6 cellular contexts compared by ENCODE assay signal in the genomic region with DNA sequence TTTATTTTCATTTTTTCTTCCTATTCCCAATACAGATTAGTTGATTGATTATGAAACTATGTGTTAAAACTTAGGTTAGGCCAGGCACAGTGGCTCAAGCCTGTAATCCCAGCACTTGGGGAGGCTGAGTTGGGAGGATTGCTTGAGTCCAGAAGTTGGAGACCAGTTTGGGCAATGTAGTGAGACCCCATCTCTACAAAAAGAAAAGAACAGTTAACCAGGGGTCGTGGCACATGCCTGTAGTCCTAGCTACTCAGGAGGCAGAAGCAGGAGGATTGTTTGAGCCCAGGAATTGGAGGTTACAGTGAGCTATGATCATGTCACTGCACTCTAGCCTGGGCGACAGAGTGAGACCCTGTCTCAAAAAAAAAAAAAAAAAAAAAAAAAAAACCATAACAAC. TPM values are rescaled to one million over a fixed set of nuclear protein-coding genes. Genes with fewer than 3 reads are reported as not detected.
A peak's percentile ranks its signal among the peaks of the same experiment; 100 is the strongest.
DNase-seq lines count a peak whose midpoint lies in the region; ATAC-seq, FAIRE-seq and TF ChIP-seq lines count a peak whose summit lies in the region.
"Not testable (repeated sequence)": the region's sequence is repeated elsewhere in the genome, so short reads cannot be mapped to it uniquely, and the experiment has no call there.

No MANE protein-coding gene starts in this region.

- not testable (repeated sequence) for DNase-seq in SK-N-MC (ENCODE audit: low read depth, low spot score); adipocyte (ENCODE audit: low read depth); HepG2 (ENCODE audit: low spot score); psoas muscle; stimulated activated naive B cell treated with anti-CD40 and anti-IgM and Interleukin-4, amounts not matched to agents 10 μg/mL and 1 μg/mL and 100 μg/mL, for 72 hours

- ATAC-seq in HepG2; stimulated activated naive B cell treated with anti-CD40 and anti-IgM and Interleukin-4, amounts not matched to agents 10 μg/mL and 1 μg/mL and 100 μg/mL, for 72 hours (replicated peaks): not testable (repeated sequence)
- peak in 2 of 4 donors; percentile 32 to 35 for ATAC-seq in psoas muscle

- H3K9me3 ChIP-seq in HEK293 (ENCODE audit: control insufficient read depth, insufficient read depth, low read depth, low read length); SK-N-MC (ENCODE audit: low read depth, low read length); adipocyte (ENCODE audit: control insufficient read depth, low read length); HepG2 (ENCODE audit: low read length); psoas muscle: not testable (repeated sequence)

- TF ChIP-seq RAD21 in HepG2 (CRISPR knock-in tag; IDR thresholded peaks at IDR 0.05) = not testable (repeated sequence)

- 100% methylated on average over 2 of the region's 2 CpGs for WGBS in HepG2 (ENCODE audit: low lambda C conversion rate)
- 83 to 98% (median 93%) methylated on average over 2 of the region's 2 CpGs for WGBS in psoas muscle, 3 donors

- H3K4me3 ChIP-seq in HEK293 (ENCODE audit: low read depth, low read length); SK-N-MC; adipocyte (ENCODE audit: low read length); HepG2 (replicated peaks in 1 of 3; ENCODE audit: insufficient read depth in 1 of 3, low read depth in 2 of 3, low read length in 3 of 3); psoas muscle: not testable (repeated sequence)

- not testable (repeated sequence) for H3K27me3 ChIP-seq in adipocyte (replicated peaks; ENCODE audit: control insufficient read depth, insufficient read depth, low read length); HepG2 (ENCODE audit: control insufficient read depth in 1 of 2, insufficient read depth in 2 of 2, low read length in 2 of 2); psoas muscle (ENCODE audit: insufficient read depth in 3 of 3, low read length in 2 of 3)

- not testable (repeated sequence) for H2AFZ ChIP-seq in HepG2 (ENCODE audit: low read length)

- not testable (repeated sequence) for H3K4me3 Mint-ChIP-seq in stimulated activated naive B cell treated with anti-CD40 and anti-IgM and Interleukin-4, amounts not matched to agents 10 μg/mL and 1 μg/mL and 100 μg/mL, for 72 hours

- in situ Hi-C loops in HepG2 (cut with HindIII; ENCODE audit: extremely low pct_ligation_motif_present, low pct_unique_long_range_greater_than_20kb) = not testable (repeated sequence)

- not testable (repeated sequence) for H4K20me1 ChIP-seq in HepG2 (ENCODE audit: insufficient read depth, low read length)

- H3K36me3 Mint-ChIP-seq in stimulated activated naive B cell treated with anti-CD40 and anti-IgM and Interleukin-4, amounts not matched to agents 10 μg/mL and 1 μg/mL and 100 μg/mL, for 72 hours = peaks cover 5 to 10% of the 10 kb centered on the region in 2 donors

- not testable (repeated sequence) for TF ChIP-seq EP300 in HepG2 (IDR thresholded peaks at IDR 0.05; ENCODE audit: low read depth in 2 of 2, low read length in 2 of 2); HepG2 (CRISPR knock-in tag; IDR thresholded peaks at IDR 0.05; ENCODE audit: borderline replicate concordance)

- TF ChIP-seq POLR2A in HepG2 (IDR thresholded peaks at IDR 0.05; ENCODE audit: insufficient read depth in 1 of 2, low read depth in 2 of 2, low read length in 2 of 2) = not testable (repeated sequence)

- not testable (repeated sequence) for BruUV-seq in HepG2 (replicated peaks; lab: Mats Ljungman, UMichigan)

- intact Hi-C loops in HepG2 (cut with micrococcal nuclease; ENCODE audit: unreplicated experiment); psoas muscle (cut with DNase I): not testable (repeated sequence)

- H3K9ac ChIP-seq in SK-N-MC (ENCODE audit: insufficient read length); HepG2 (ENCODE audit: insufficient read depth, low read depth, low read length): not testable (repeated sequence)
- peak overlapping the region; percentile 22 for H3K9ac ChIP-seq in adipocyte (ENCODE audit: low read length)

- not testable (repeated sequence) for TF ChIP-seq CTCF in HEK293 (tag by site-specific recombination; IDR thresholded peaks at IDR 0.05); HepG2 (CRISPR knock-in tag; IDR thresholded peaks at IDR 0.05); psoas muscle (IDR thresholded peaks at IDR 0.05)

- not testable (repeated sequence) for H3K4me1 ChIP-seq in HEK293 (ENCODE audit: control insufficient read depth, insufficient read depth, low read length)
- H3K4me1 ChIP-seq in adipocyte (ENCODE audit: control insufficient read depth, insufficient read depth, low read length) (peaks cover 12% of the 10 kb centered on the region), HepG2 (ENCODE audit: insufficient read depth, low read length) (peaks cover 12% of the 10 kb centered on the region), psoas muscle (peaks cover 14% of the 10 kb centered on the region)

- peaks cover 37% of the 10 kb centered on the region for H3K79me2 ChIP-seq in HepG2 (ENCODE audit: insufficient read depth, low read length)

- POLR2A ChIA-PET in HEK293 (lab: Yijun Ruan, JAX); HepG2 (lab: Yijun Ruan, JAX): not testable (repeated sequence)

- H3K4me2 ChIP-seq in HepG2 (ENCODE audit: low read depth, low read length) = not testable (repeated sequence)

- not testable (repeated sequence) for FAIRE-seq in HepG2 (lab: Jason Lieb, UNC)

- not testable (repeated sequence) for H3K36me3 ChIP-seq in HEK293 (ENCODE audit: control insufficient read depth in 2 of 2, insufficient read depth in 1 of 2, low read length in 2 of 2); SK-N-MC (ENCODE audit: insufficient read depth, low read length); adipocyte (ENCODE audit: control insufficient read depth, insufficient read depth, low read length, severe bottlenecking); HepG2 (replicated peaks in 1 of 2; ENCODE audit: control insufficient read depth in 1 of 2, insufficient read depth in 2 of 2, low read length in 2 of 2)
- peaks cover 0 to 12% of the 10 kb centered on the region in 2 donors for H3K36me3 ChIP-seq in psoas muscle (ENCODE audit: insufficient read depth in 1 of 2, low read depth in 1 of 2)

- not testable (repeated sequence) for H3K27me3 Mint-ChIP-seq in stimulated activated naive B cell treated with anti-CD40 and anti-IgM and Interleukin-4, amounts not matched to agents 10 μg/mL and 1 μg/mL and 100 μg/mL, for 72 hours

- H3K27ac Mint-ChIP-seq in stimulated activated naive B cell treated with anti-CD40 and anti-IgM and Interleukin-4, amounts not matched to agents 10 μg/mL and 1 μg/mL and 100 μg/mL, for 72 hours = peak overlapping the region; percentile 14

- CTCF ChIA-PET in HEK293 (lab: Yijun Ruan, JAX); HepG2 (lab: Yijun Ruan, JAX; ENCODE audit: low intra/inter-chr PET ratio, low total read pairs): not testable (repeated sequence)

- not testable (repeated sequence) for H3K9me3 Mint-ChIP-seq in stimulated activated naive B cell treated with anti-CD40 and anti-IgM and Interleukin-4, amounts not matched to agents 10 μg/mL and 1 μg/mL and 100 μg/mL, for 72 hours

- H3K4me1 Mint-ChIP-seq in stimulated activated naive B cell treated with anti-CD40 and anti-IgM and Interleukin-4, amounts not matched to agents 10 μg/mL and 1 μg/mL and 100 μg/mL, for 72 hours = peaks cover 7 to 24% of the 10 kb centered on the region in 2 donors

- H3K27ac ChIP-seq in HEK293 (ENCODE audit: extremely low read depth, low read depth, low read length); HepG2 (ENCODE audit: extremely low read length, insufficient read depth, low read length): not testable (repeated sequence)
- H3K27ac ChIP-seq in SK-N-MC (peak overlapping the region; percentile 30; the same call in 1 of the 2 replicates), psoas muscle (peak overlapping the region; percentile 69)

RNA-seq across cellular contexts. Expression of a gene that starts 8.2 kb away (rescaled TPM):
- total RNA-seq in HepG2 (2016; rRNA removed; fragmentation: Illumina TruSeq; extraction: Trizol) = 52.5 and 90.4 TPM in 2 replicates
- total RNA-seq in HepG2 (2016; cell fraction: cytosol; rRNA removed; fragmentation: Illumina TruSeq; extraction: Trizol; ENCODE audit: low read depth) = 17.0 and 18.1 TPM in 2 replicates
- total RNA-seq in HepG2 (2016; cell fraction: insoluble cytoplasmic fraction; rRNA removed; fragmentation: Illumina TruSeq; extraction: Trizol) = 53.2 and 103 TPM in 2 replicates
- 24.5 and 29.1 TPM in 2 replicates for total RNA-seq in HepG2 (2016; cell fraction: membrane; rRNA removed; fragmentation: Illumina TruSeq; extraction: Trizol)
- total RNA-seq in HepG2 (2016; cell fraction: nucleus; rRNA removed; fragmentation: Illumina TruSeq; extraction: Trizol) = 26.7 and 28.0 TPM in 2 replicates
- polyA plus RNA-seq in HepG2 (2011; rRNA removed) = 22.3 and 28.8 TPM in 2 replicates
- polyA plus RNA-seq in HepG2 (2011; cell fraction: cytosol; rRNA removed) = 16.5 and 20.2 TPM in 2 replicates
- polyA plus RNA-seq in HepG2 (2011; cell fraction: nucleus; rRNA removed) = 9.4 and 9.9 TPM in 2 replicates
- 32.2 and 38.7 TPM in 2 replicates for polyA plus RNA-seq in HepG2 (2012)
- polyA plus RNA-seq in HepG2 (2016; cell fraction: cytosol; fragmentation: Illumina TruSeq; extraction: Trizol; ENCODE audit: low read depth) = 13.9 and 15.1 TPM in 2 replicates
- polyA plus RNA-seq in HepG2 (2016; cell fraction: insoluble cytoplasmic fraction; fragmentation: Illumina TruSeq; extraction: Trizol; ENCODE audit: low read depth) = 67.6 and 70.2 TPM in 2 replicates
- 16.2 and 20.1 TPM in 2 replicates for polyA plus RNA-seq in HepG2 (2016; cell fraction: membrane; fragmentation: Illumina TruSeq; extraction: Trizol; ENCODE audit: low read depth)
- polyA plus RNA-seq in HepG2 (2016; cell fraction: nucleus; fragmentation: Illumina TruSeq; extraction: Trizol; ENCODE audit: insufficient read depth, low read depth) = 23.3 and 23.6 TPM in 2 replicates
- 7.8 and 11.4 TPM in 2 replicates for polyA minus RNA-seq in HepG2 (2011; rRNA and poly(A)+ RNA removed; ENCODE audit: low replicate concordance)
- 12.4 and 14.8 TPM in 2 replicates for polyA minus RNA-seq in HepG2 (2011; cell fraction: cytosol; rRNA and poly(A)+ RNA removed)
- 18.3 and 19.8 TPM in 2 replicates for polyA minus RNA-seq in HepG2 (2011; cell fraction: nucleus; rRNA and poly(A)+ RNA removed)
- 10 to 100 TPM; 51.2 to 71.7 (median 65.8) TPM for total RNA-seq in psoas muscle
- 10 to 100 TPM; 32.5 to 89.8 (median 42.6) TPM for polyA plus RNA-seq in psoas muscle

RNA-seq across cellular contexts. Expression of a gene that starts 32.5 kb away (rescaled TPM):
- total RNA-seq in HepG2 (2016; rRNA removed; fragmentation: Illumina TruSeq; extraction: Trizol) (25.2 and 37.9 TPM in 2 replicates), psoas muscle (10 to 100 TPM in 2 of 4 donors, 1 to 10 TPM in 2; 6.3 to 13.6 (median 9.6) TPM)
- total RNA-seq in HepG2 (2016; cell fraction: cytosol; rRNA removed; fragmentation: Illumina TruSeq; extraction: Trizol; ENCODE audit: low read depth) = 8.4 and 9.1 TPM in 2 replicates
- total RNA-seq in HepG2 (2016; cell fraction: insoluble cytoplasmic fraction; rRNA removed; fragmentation: Illumina TruSeq; extraction: Trizol) = 25.9 and 35.0 TPM in 2 replicates
- total RNA-seq in HepG2 (2016; cell fraction: membrane; rRNA removed; fragmentation: Illumina TruSeq; extraction: Trizol) = 22.0 and 27.4 TPM in 2 replicates
- total RNA-seq in HepG2 (2016; cell fraction: nucleus; rRNA removed; fragmentation: Illumina TruSeq; extraction: Trizol) = 17.6 and 19.1 TPM in 2 replicates
- polyA plus RNA-seq in HepG2 (2011; rRNA removed) (22.8 and 32.9 TPM in 2 replicates), psoas muscle (10 to 100 TPM in 1 of 3 donors, 1 to 10 TPM in 2; 4.9 to 14.7 (median 5.0) TPM)
- polyA plus RNA-seq in HepG2 (2011; cell fraction: cytosol; rRNA removed) = 19.1 and 19.4 TPM in 2 replicates
- 8.3 and 11.2 TPM in 2 replicates for polyA plus RNA-seq in HepG2 (2011; cell fraction: nucleus; rRNA removed)
- polyA plus RNA-seq in HepG2 (2012) = 11.1 and 21.5 TPM in 2 replicates
- 1.1 and 1.4 TPM in 2 replicates for polyA plus RNA-seq in HepG2 (2016; cell fraction: cytosol; fragmentation: Illumina TruSeq; extraction: Trizol; ENCODE audit: low read depth)
- polyA plus RNA-seq in HepG2 (2016; cell fraction: insoluble cytoplasmic fraction; fragmentation: Illumina TruSeq; extraction: Trizol; ENCODE audit: low read depth) = 22.9 and 24.1 TPM in 2 replicates
- polyA plus RNA-seq in HepG2 (2016; cell fraction: membrane; fragmentation: Illumina TruSeq; extraction: Trizol; ENCODE audit: low read depth) = 6.1 and 7.3 TPM in 2 replicates
- 12.3 and 15.5 TPM in 2 replicates for polyA plus RNA-seq in HepG2 (2016; cell fraction: nucleus; fragmentation: Illumina TruSeq; extraction: Trizol; ENCODE audit: insufficient read depth, low read depth)
- 41.1 and 60.7 TPM in 2 replicates for polyA minus RNA-seq in HepG2 (2011; rRNA and poly(A)+ RNA removed; ENCODE audit: low replicate concordance)
- 36.7 and 41.0 TPM in 2 replicates for polyA minus RNA-seq in HepG2 (2011; cell fraction: cytosol; rRNA and poly(A)+ RNA removed)
- 54.2 and 57.2 TPM in 2 replicates for polyA minus RNA-seq in HepG2 (2011; cell fraction: nucleus; rRNA and poly(A)+ RNA removed)
